11 cellular contexts compared by ENCODE assay signal in genomic region chr3:188544012-188544411, GRCh38.
"Had no signal": no experiment of that assay in that cellular context is flagged by ENCODE, and none has a peak within 500 bp of the region (broad histone marks: within the 10 kb centered on the region; RNA-seq: fewer than 3 reads in every experiment).

No MANE protein-coding gene starts in this region.

- H3K9me3 ChIP-seq: HAP-1 had no signal

- H3K4me2 ChIP-seq: GM23338 had no signal

- DNase-seq: GM23248, GOT3, H7, H9, HCEC 1CT, HFFc6 had no signal

- H3K9me3 Mint-ChIP-seq: GM23338, H9, HFFc6 had no signal

- H3K27ac ChIP-seq: GM23248 had no signal

- H3K4me1 Mint-ChIP-seq: GM23338 had no signal

- H3K4me3 Mint-ChIP-seq: GM23338, H9, HFFc6 had no signal

- H3K36me3 ChIP-seq: HAP-1 had no signal

- ATAC-seq: GM23338, HCT116 had no signal

- H3K9ac ChIP-seq: GM23248 had no signal

- FAIRE-seq: H1, H54 had no signal

- H2AFZ ChIP-seq: GM23248, GM23338 had no signal

- H3K4me3 ChIP-seq: GM23248, GM23338, HAP-1 had no signal

- H3K27ac Mint-ChIP-seq: GM23338, H9, HFFc6 had no signal
